18 cellular contexts compared by ENCODE assay signal in genomic region chr2:11785611-11785940, GRCh38.
"Had no signal": no experiment of that assay in that cellular context is flagged by ENCODE, and none has a peak within 500 bp of the region (broad histone marks: within the 10 kb centered on the region; RNA-seq: fewer than 3 reads in every experiment).

No MANE protein-coding gene starts in this region.

- H3K9me3 ChIP-seq: ascending aorta, breast epithelium, heart left ventricle had no signal

- H3K36me3 ChIP-seq: breast epithelium had no signal

- H3K4me3 Mint-ChIP-seq: activated CD4-positive, alpha-beta memory T cell treated with anti-CD3 and anti-CD28 coated beads, Interleukin-2, amount 10 ng/mL, durations not matched to agents 7 days and 5 days; activated CD4-positive, alpha-beta T cell treated with anti-CD3 and anti-CD28 coated beads for 36 hours; activated CD4-positive, alpha-beta T cell treated with anti-CD3 and anti-CD28 coated beads, Interleukin-2, amount 10 ng/mL, durations not matched to agents 7 days and 5 days; activated naive CD4-positive, alpha-beta T cell treated with anti-CD3 and anti-CD28 coated beads, Interleukin-2, amount 10 ng/mL, durations not matched to agents 7 days and 5 days; activated naive CD8-positive, alpha-beta T cell treated with anti-CD3 and anti-CD28 coated beads, Interleukin-2, amount 10 ng/mL, durations not matched to agents 7 days and 5 days; activated T-cell treated with anti-CD3 and anti-CD28 coated beads, Interleukin-2, amount 50 U/mL, for 24 hours; activated T-cell treated with anti-CD3 and anti-CD28 coated beads, Interleukin-2, amount 50 U/mL, for 72 hours; central memory CD8-positive, alpha-beta T cell; dendritic cell treated with granulocyte-macrophage colony-stimulating factor and Interleukin-4, amounts not matched to agents 40 ng/mL and 50 ng/mL, for 4 days had no signal

- H3K27ac ChIP-seq: ascending aorta, breast epithelium, coronary artery, foreskin keratinocyte, heart left ventricle had no signal

- H3K4me1 ChIP-seq: breast epithelium, foreskin keratinocyte had no signal

- H3K27ac Mint-ChIP-seq: activated CD4-positive, alpha-beta memory T cell treated with anti-CD3 and anti-CD28 coated beads, Interleukin-2, amount 10 ng/mL, durations not matched to agents 7 days and 5 days; activated CD4-positive, alpha-beta T cell treated with anti-CD3 and anti-CD28 coated beads for 36 hours; activated CD4-positive, alpha-beta T cell treated with anti-CD3 and anti-CD28 coated beads, Interleukin-2, amount 10 ng/mL, durations not matched to agents 7 days and 5 days; activated naive CD4-positive, alpha-beta T cell treated with anti-CD3 and anti-CD28 coated beads, Interleukin-2, amount 10 ng/mL, durations not matched to agents 7 days and 5 days; activated naive CD4-positive, alpha-beta T cell treated with anti-CD3 and anti-CD28 coated beads, Interleukin-2, amount 50 U/mL, for 72 hours; activated naive CD8-positive, alpha-beta T cell treated with anti-CD3 and anti-CD28 coated beads, Interleukin-2, amount 10 ng/mL, durations not matched to agents 7 days and 5 days; activated T-cell treated with anti-CD3 and anti-CD28 coated beads, Interleukin-2, amount 50 U/mL, for 24 hours; activated T-cell treated with anti-CD3 and anti-CD28 coated beads, Interleukin-2, amount 50 U/mL, for 72 hours; brain; dendritic cell treated with granulocyte-macrophage colony-stimulating factor and Interleukin-4, amounts not matched to agents 40 ng/mL and 50 ng/mL, for 4 days; endodermal cell had no signal

- H3K27me3 ChIP-seq: ascending aorta, breast epithelium, dorsolateral prefrontal cortex, foreskin keratinocyte, heart left ventricle had no signal

- H3K4me1 Mint-ChIP-seq: activated CD4-positive, alpha-beta T cell treated with anti-CD3 and anti-CD28 coated beads, Interleukin-2, amount 10 ng/mL, durations not matched to agents 7 days and 5 days; activated naive CD4-positive, alpha-beta T cell treated with anti-CD3 and anti-CD28 coated beads, Interleukin-2, amount 10 ng/mL, durations not matched to agents 7 days and 5 days; activated naive CD8-positive, alpha-beta T cell treated with anti-CD3 and anti-CD28 coated beads, Interleukin-2, amount 10 ng/mL, durations not matched to agents 7 days and 5 days; endodermal cell had no signal

- H3K9me3 Mint-ChIP-seq: activated CD4-positive, alpha-beta memory T cell treated with anti-CD3 and anti-CD28 coated beads, Interleukin-2, amount 10 ng/mL, durations not matched to agents 7 days and 5 days; activated CD4-positive, alpha-beta T cell treated with anti-CD3 and anti-CD28 coated beads, Interleukin-2, amount 10 ng/mL, durations not matched to agents 7 days and 5 days; activated naive CD4-positive, alpha-beta T cell treated with anti-CD3 and anti-CD28 coated beads, Interleukin-2, amount 10 ng/mL, durations not matched to agents 7 days and 5 days; activated naive CD4-positive, alpha-beta T cell treated with anti-CD3 and anti-CD28 coated beads, Interleukin-2, amount 50 U/mL, for 72 hours; activated naive CD8-positive, alpha-beta T cell treated with anti-CD3 and anti-CD28 coated beads, Interleukin-2, amount 10 ng/mL, durations not matched to agents 7 days and 5 days; activated T-cell treated with anti-CD3 and anti-CD28 coated beads, Interleukin-2, amount 50 U/mL, for 24 hours; activated T-cell treated with anti-CD3 and anti-CD28 coated beads, Interleukin-2, amount 50 U/mL, for 72 hours; brain; central memory CD8-positive, alpha-beta T cell; dendritic cell treated with granulocyte-macrophage colony-stimulating factor and Interleukin-4, amounts not matched to agents 40 ng/mL and 50 ng/mL, for 4 days had no signal

- H3K27me3 Mint-ChIP-seq: activated CD4-positive, alpha-beta memory T cell treated with anti-CD3 and anti-CD28 coated beads, Interleukin-2, amount 10 ng/mL, durations not matched to agents 7 days and 5 days; activated CD4-positive, alpha-beta T cell treated with anti-CD3 and anti-CD28 coated beads for 36 hours; activated CD4-positive, alpha-beta T cell treated with anti-CD3 and anti-CD28 coated beads, Interleukin-2, amount 10 ng/mL, durations not matched to agents 7 days and 5 days; activated naive CD4-positive, alpha-beta T cell treated with anti-CD3 and anti-CD28 coated beads, Interleukin-2, amount 10 ng/mL, durations not matched to agents 7 days and 5 days; activated naive CD8-positive, alpha-beta T cell treated with anti-CD3 and anti-CD28 coated beads, Interleukin-2, amount 10 ng/mL, durations not matched to agents 7 days and 5 days; activated T-cell treated with anti-CD3 and anti-CD28 coated beads, Interleukin-2, amount 50 U/mL, for 24 hours; brain; central memory CD8-positive, alpha-beta T cell; dendritic cell treated with granulocyte-macrophage colony-stimulating factor and Interleukin-4, amounts not matched to agents 40 ng/mL and 50 ng/mL, for 4 days had no signal
